ENCODE assay signal across 14 cellular contexts in genomic region chr6:107673076-107673494, GRCh38.
A peak's percentile ranks its signal among the peaks of the same experiment; 100 is the strongest.
DNase-seq lines count a peak whose midpoint lies in the region; ATAC-seq and TF ChIP-seq lines count a peak whose summit lies in the region.
"Had no signal": no experiment of that assay in that cellular context is flagged by ENCODE, and none has a peak within 500 bp of the region (broad histone marks: within the 10 kb centered on the region; RNA-seq: fewer than 3 reads in every experiment).

No MANE protein-coding gene starts in this region.

- no peak overlapping the region for H3K18ac ChIP-seq in mesenchymal stem cell (ENCODE audit: low read depth in 1 of 2, low read length in 2 of 2)

- no peak overlapping the region for H2BK5ac ChIP-seq in mesenchymal stem cell (ENCODE audit: low read depth, low read length, poor library complexity, severe bottlenecking)

- H4K91ac ChIP-seq in mesenchymal stem cell (ENCODE audit: low read length): no peak overlapping the region

- no peak overlapping the region for H3K14ac ChIP-seq in mesenchymal stem cell (ENCODE audit: low read length in 2 of 2)

- no peaks in the 10 kb centered on the region for H3K36me3 ChIP-seq in H7 (replicated peaks; ENCODE audit: control insufficient read depth, insufficient read depth, low read length)
- no peaks in the 10 kb centered on the region for H3K36me3 ChIP-seq in mesenchymal stem cell (ENCODE audit: control insufficient read depth in 1 of 2, insufficient read depth in 2 of 2, low read depth in 1 of 2, low read length in 2 of 2)

- DNase-seq in H7 (peak; percentile 65), RPMI7951 (ENCODE audit: low read depth) (peak; percentile 96), fibroblast of villous mesenchyme (ENCODE audit: low read depth) (peak; percentile 29), mesenchymal stem cell (no peak), G401 (ENCODE audit: low spot score) (no peak)
- DNase-seq: CD8-positive, alpha-beta T cell; DND-41; GF-D8; NCI-H1048; NCI-H146 had no signal

- H4K8ac ChIP-seq in mesenchymal stem cell (ENCODE audit: low read length): no peak overlapping the region

- no peak overlapping the region for H2AK5ac ChIP-seq in mesenchymal stem cell (ENCODE audit: low read length, severe bottlenecking)

- no peak overlapping the region for H3K23ac ChIP-seq in mesenchymal stem cell (ENCODE audit: low read length in 2 of 2)

- H3K27me3 ChIP-seq in H7 (ENCODE audit: control insufficient read depth, insufficient read depth, low read length): peaks cover 1% of the 10 kb centered on the region; the same call in 1 of the 2 replicates
- H3K27me3 ChIP-seq in mesenchymal stem cell (ENCODE audit: control insufficient read depth in 1 of 2, insufficient read depth in 1 of 2, low read length in 2 of 2): no peaks in the 10 kb centered on the region

- H2AFZ ChIP-seq in mesenchymal stem cell (ENCODE audit: low read depth, low read length): no peak overlapping the region

- H2BK15ac ChIP-seq in mesenchymal stem cell (ENCODE audit: low read depth, poor library complexity, severe bottlenecking): no peak overlapping the region

- no peak overlapping the region for H2BK120ac ChIP-seq in mesenchymal stem cell (ENCODE audit: low read depth, low read length)

- no peak for TF ChIP-seq CTCF in fibroblast of villous mesenchyme (IDR thresholded peaks at IDR 0.05; ENCODE audit: insufficient read depth, low read depth, low read length)

- peak overlapping the region; percentile 40 for H3K9ac ChIP-seq in mesenchymal stem cell (ENCODE audit: low read length)

- no peak overlapping the region for H2BK12ac ChIP-seq in mesenchymal stem cell (ENCODE audit: low read length in 2 of 2)

- H3K4me2 ChIP-seq in mesenchymal stem cell (ENCODE audit: low read length, poor library complexity, severe bottlenecking): no peak overlapping the region

- H3K4me3 ChIP-seq in H7 (ENCODE audit: insufficient read depth, low read depth, low read length): no peak overlapping the region
- H3K4me3 ChIP-seq in fibroblast of villous mesenchyme (ENCODE audit: low read depth, low read length): no peak overlapping the region
- no peak overlapping the region for H3K4me3 ChIP-seq in mesenchymal stem cell (ENCODE audit: insufficient read depth in 1 of 2, low read depth in 1 of 2, low read length in 2 of 2)

- no peak overlapping the region for H3K27ac ChIP-seq in mesenchymal stem cell (ENCODE audit: low read length, poor library complexity, severe bottlenecking)

- peaks cover 6% of the 10 kb centered on the region for H3K4me1 ChIP-seq in mesenchymal stem cell (ENCODE audit: control insufficient read depth, insufficient read depth, low read depth, low read length)

- ATAC-seq in GM18517 (IDR thresholded peaks at IDR 0.05; ENCODE audit: unreplicated experiment) (no peak), GM21737 (IDR thresholded peaks at IDR 0.05; ENCODE audit: unreplicated experiment) (no peak), HG02798 (IDR thresholded peaks at IDR 0.05; ENCODE audit: poor library complexity, unreplicated experiment) (no peak)
- ATAC-seq: CD8-positive, alpha-beta T cell; HCT116 had no signal

- in situ Hi-C loops in G401 (cut with HindIII; ENCODE audit: low sequenced_read_pairs): no loop called here

- WGBS in mesenchymal stem cell: 89% methylated on average over 12 of the region's 13 CpGs

- no peaks in the 10 kb centered on the region for H3K79me1 ChIP-seq in mesenchymal stem cell (replicated peaks; ENCODE audit: low read length, poor library complexity, severe bottlenecking)

- H3K4ac ChIP-seq in mesenchymal stem cell (ENCODE audit: low read depth in 1 of 2, low read length in 2 of 2): no peak overlapping the region

- H3K9me3 ChIP-seq in mesenchymal stem cell (ENCODE audit: control insufficient read depth, low read length): no peaks in the 10 kb centered on the region

Comparison
In these comparisons a context has a peak if more than half of its experiments do, and no peak if none do; other contexts are left out.
1. DNase-seq: peak in H7 (single experiment), RPMI7951 (single experiment) and fibroblast of villous mesenchyme (single experiment); none in mesenchymal stem cell (single experiment) and G401 (single experiment).